ENCODE assay signal across 24 cellular contexts in the genomic region with DNA sequence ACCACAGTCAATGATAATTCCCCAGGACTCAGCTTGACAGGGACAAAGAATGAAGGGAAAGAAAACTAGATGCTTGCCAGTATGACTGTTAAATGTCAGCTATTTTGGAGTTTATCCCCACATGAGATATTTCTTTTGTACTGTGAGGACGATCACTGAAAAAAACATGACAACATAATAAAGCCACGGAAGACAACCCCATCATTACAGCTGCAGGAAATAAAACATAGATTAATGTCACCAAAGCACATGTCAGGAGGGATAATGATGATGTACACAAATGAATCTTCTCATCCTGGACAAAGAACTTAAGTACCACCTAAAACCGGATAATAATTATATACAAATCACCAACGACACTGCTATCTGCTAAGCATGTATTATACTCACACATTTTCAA.
"Had no signal": no experiment of that assay in that cellular context is flagged by ENCODE, and none has a peak within 500 bp of the region (broad histone marks: within the 10 kb centered on the region; RNA-seq: fewer than 3 reads in every experiment).

No MANE protein-coding gene starts in this region.

- H3K27ac Mint-ChIP-seq: activated B cell treated with CpG ODN at 0.5 μM for 24 hours; activated naive CD8-positive, alpha-beta T cell; activated T-helper 2 cell treated with anti-CD3 and anti-CD28 coated beads, Interferon-gamma antibody, Interleukin-2, Interleukin-4, amounts not matched to agents 10 μg/mL and 5 μg/mL and 100 μg/mL, durations not matched to agents 14 hours and 24 hours and 36 hours; effector memory CD8-positive, alpha-beta T cell had no signal

- H3K4me3 Mint-ChIP-seq: activated B cell treated with CpG ODN at 0.5 μM for 24 hours; activated naive CD8-positive, alpha-beta T cell; activated T-cell treated with anti-CD3 and anti-CD28 coated beads, Interleukin-2, amount 50 U/mL, for 4 hours; central memory CD8-positive, alpha-beta T cell; effector memory CD8-positive, alpha-beta T cell; naive B cell; neural crest cell had no signal

- H3K9me3 Mint-ChIP-seq: activated B cell treated with CpG ODN at 0.5 μM for 24 hours; activated T-cell treated with anti-CD3 and anti-CD28 coated beads, Interleukin-2, amount 50 U/mL, for 4 hours; activated T-helper 2 cell treated with anti-CD3 and anti-CD28 coated beads, Interferon-gamma antibody, Interleukin-2, Interleukin-4, amounts not matched to agents 10 μg/mL and 5 μg/mL and 100 μg/mL, durations not matched to agents 14 hours and 24 hours and 36 hours; central memory CD8-positive, alpha-beta T cell; effector memory CD8-positive, alpha-beta T cell had no signal

- H3K36me3 Mint-ChIP-seq: activated naive CD8-positive, alpha-beta T cell; naive B cell had no signal

- ATAC-seq: activated T-cell treated with anti-CD3 and anti-CD28 coated beads, Interleukin-2, amount 50 U/mL, for 4 hours; effector memory CD8-positive, alpha-beta T cell; gastrocnemius medialis; left lung; stimulated activated naive CD8-positive, alpha-beta T cell treated with anti-CD3 and anti-CD28 coated beads, Interleukin-15, Interleukin-2, amounts not matched to agents 100 U/mL and 50 U/mL, for 24 hours; upper lobe of right lung had no signal

- H3K27me3 Mint-ChIP-seq: activated naive CD8-positive, alpha-beta T cell had no signal

- DNase-seq: activated B cell treated with CpG ODN at 0.5 μM for 24 hours; activated CD4-positive, alpha-beta T cell treated with anti-CD3 and anti-CD28 coated beads for 4 hours; activated CD4-positive, alpha-beta T cell treated with anti-CD3 and anti-CD28 coated beads, Interleukin-2, amount 50 U/mL, for 48 hours; activated CD8-positive, alpha-beta memory T cell treated with anti-CD3 and anti-CD28 coated beads, Interleukin-2, amount 50 U/mL, for 48 hours; activated naive CD4-positive, alpha-beta T cell; activated T-cell treated with anti-CD3 and anti-CD28 coated beads, Interleukin-2, amount 50 U/mL, for 4 hours; adrenal gland; effector memory CD8-positive, alpha-beta T cell; esophagus squamous epithelium; gastrocnemius medialis; hippocampal formation; kidney glomerular epithelial cell; left lung; naive B cell; spleen; stimulated activated CD4-positive, alpha-beta T cell treated with anti-CD3 and anti-CD28 coated beads, Interleukin-4, amount 100 ng/mL, for 24 hours; stimulated activated naive CD8-positive, alpha-beta T cell treated with anti-CD3 and anti-CD28 coated beads, Interleukin-15, Interleukin-2, amounts not matched to agents 100 U/mL and 50 U/mL, for 24 hours; T1000; thyroid gland; upper lobe of right lung had no signal
